ENCODE assay signal across 8 cellular contexts in genomic region chr19:3434630-3435553, GRCh38. TPM values are rescaled to one million over a fixed set of nuclear protein-coding genes. Genes with fewer than 3 reads are reported as not detected.
DNase-seq lines count a peak whose midpoint lies in the region; ATAC-seq and TF ChIP-seq lines count a peak whose summit lies in the region.

No MANE protein-coding gene starts in this region.

- H3K27ac Mint-ChIP-seq in activated CD4-positive, alpha-beta T cell treated with anti-CD3 and anti-CD28 coated beads for 36 hours: peak overlapping the region; percentile 99

- H3K36me3 Mint-ChIP-seq in activated CD4-positive, alpha-beta T cell treated with anti-CD3 and anti-CD28 coated beads for 36 hours (ENCODE audit: low read depth): peaks cover 13% of the 10 kb centered on the region

- intact Hi-C loops in activated CD4-positive, alpha-beta T cell treated with anti-CD3 and anti-CD28 coated beads for 36 hours (cut with DNase I, micrococcal nuclease): loop anchor here (1.0 to 5.0 kb wide), 16 partner anchors 65 to 1356 kb away; partner anchors contain the start of genes DOHH (in 1 of the 2), FEM1A (in 1 of the 2), FZR1 (in 1 of the 2) and HMG20B (in 1 of the 2)

- CTCF ChIA-PET in activated CD4-positive, alpha-beta T cell treated with anti-CD3 and anti-CD28 coated beads for 36 hours (lab: Charles Lee): interaction anchor here (0.5 to 0.8 kb wide), 3 partner anchors 25 to 118 kb away, joined by 3 to 4 read pairs (median 4); no protein-coding TSS in a partner anchor

- ATAC-seq in GM18870 (IDR thresholded peaks at IDR 0.05; ENCODE audit: unreplicated experiment) (peak; percentile 71), HG03135 (IDR thresholded peaks at IDR 0.05; ENCODE audit: unreplicated experiment) (peak; percentile 83)
- ATAC-seq in activated CD4-positive, alpha-beta T cell treated with anti-CD3 and anti-CD28 coated beads for 36 hours: peak; percentile 96

- H3K4me3 Mint-ChIP-seq in activated CD4-positive, alpha-beta T cell treated with anti-CD3 and anti-CD28 coated beads for 36 hours: peak overlapping the region; percentile 84

- peaks cover 7% of the 10 kb centered on the region for H3K9me3 Mint-ChIP-seq in activated CD4-positive, alpha-beta T cell treated with anti-CD3 and anti-CD28 coated beads for 36 hours (ENCODE audit: low read depth)

- H3K27me3 Mint-ChIP-seq in activated CD4-positive, alpha-beta T cell treated with anti-CD3 and anti-CD28 coated beads for 36 hours: no peaks in the 10 kb centered on the region

- POLR2A ChIA-PET in activated CD4-positive, alpha-beta T cell treated with anti-CD3 and anti-CD28 coated beads for 36 hours (lab: Charles Lee): interaction anchor here (0.6 kb wide), 1 partner anchor 9 kb away, joined by 3 read pairs; no protein-coding TSS in a partner anchor

- peaks cover 13% of the 10 kb centered on the region for H3K4me1 Mint-ChIP-seq in activated CD4-positive, alpha-beta T cell treated with anti-CD3 and anti-CD28 coated beads for 36 hours

- TF ChIP-seq CTCF in choroid plexus epithelial cell (conservative IDR thresholded peaks at IDR 0.05; ENCODE audit: low read depth, low read length): no peak

- H3K4me3 ChIP-seq in choroid plexus epithelial cell (ENCODE audit: low read depth, low read length): peak overlapping the region; percentile 69

- DNase-seq in A172 (ENCODE audit: low spot score) (peak; percentile 88), NCI-H226 (peak; percentile 78), choroid plexus epithelial cell (ENCODE audit: low read depth) (peak; percentile 97), kidney glomerular epithelial cell (lab: John Stamatoyannopoulos, UW) (peak; percentile 80)
- DNase-seq in activated CD4-positive, alpha-beta T cell treated with anti-CD3 and anti-CD28 coated beads for 36 hours: peak; percentile 98
- peak; percentile 98 for DNase-seq in stimulated activated CD4-positive, alpha-beta T cell treated with anti-CD3 and anti-CD28 coated beads, Interleukin-15, amount 100 ng/mL, for 24 hours

RNA-seq across cellular contexts. Expression of gene SMIM24, which starts 45.4 kb away (rescaled TPM):
- not detected in 2 replicates for total RNA-seq in A172 (2014; rRNA removed; shearing (Covaris generic))
- total RNA-seq in activated CD4-positive, alpha-beta T cell treated with anti-CD3 and anti-CD28 coated beads for 36 hours: under 1 TPM in 1 of 2 experiments, not detected in 1; 0.49 TPM

RNA-seq across cellular contexts. Expression of gene SMIM44, which starts 48.3 kb away (rescaled TPM):
- total RNA-seq in A172 (2014; rRNA removed; shearing (Covaris generic)): not detected in 2 replicates
- not detected for total RNA-seq in activated CD4-positive, alpha-beta T cell treated with anti-CD3 and anti-CD28 coated beads for 36 hours

Comparison
In these comparisons a context has a peak if more than half of its experiments do, and no peak if none do; other contexts are left out.
1. Peak in every context shown above with its lines: DNase-seq, ATAC-seq and H3K4me3 ChIP-seq.